16 cellular contexts compared by ENCODE assay signal in genomic region chr19:55528030-55528801, GRCh38. TPM values are rescaled to one million over a fixed set of nuclear protein-coding genes. Genes with fewer than 3 reads are reported as not detected.
A peak's percentile ranks its signal among the peaks of the same experiment; 100 is the strongest.
DNase-seq lines count a peak whose midpoint lies in the region; ATAC-seq and TF ChIP-seq lines count a peak whose summit lies in the region.
"Had no signal": no experiment of that assay in that cellular context is flagged by ENCODE, and none has a peak within 500 bp of the region (broad histone marks: within the 10 kb centered on the region; RNA-seq: fewer than 3 reads in every experiment).

No MANE protein-coding gene starts in this region.

- H3K4ac ChIP-seq in neuronal stem cell (ENCODE audit: low read length) = no peak overlapping the region

- H3K4me3 ChIP-seq in neuronal stem cell (ENCODE audit: low read length in 2 of 2) = no peak overlapping the region
- H3K4me3 ChIP-seq: sigmoid colon, testis had no signal

- H4K8ac ChIP-seq in neuronal stem cell (ENCODE audit: low read depth, low read length) = peak overlapping the region; percentile 17

- ATAC-seq in GM21447 (IDR thresholded peaks at IDR 0.05; ENCODE audit: unreplicated experiment) (no peak), HG03439 (IDR thresholded peaks at IDR 0.05; ENCODE audit: unreplicated experiment) (no peak)
- ATAC-seq: activated CD4-positive, CD25-positive, alpha-beta regulatory T cell treated with anti-CD3 and anti-CD28 coated beads, Interleukin-2, amount 50 U/mL, for 24 hours; activated T-helper 17 cell treated with anti-CD3 and anti-CD28 coated beads, Interleukin-2, amount 50 U/mL, for 72 hours; Right ventricle myocardium inferior had no signal

- H3K4me2 ChIP-seq in neuronal stem cell (ENCODE audit: insufficient read depth, low read length, poor library complexity, severe bottlenecking) = no peak overlapping the region

- H2BK12ac ChIP-seq in neuronal stem cell (ENCODE audit: low read length) = no peak overlapping the region

- H3K23ac ChIP-seq in neuronal stem cell (ENCODE audit: low read depth, low read length, poor library complexity) = peak overlapping the region; percentile 18

- no peaks in the 10 kb centered on the region for H3K27me3 ChIP-seq in neuronal stem cell (ENCODE audit: control insufficient read depth in 3 of 3, insufficient read depth in 3 of 3, low read depth in 1 of 3, low read length in 3 of 3)
- H3K27me3 ChIP-seq: testis had no signal

- TF ChIP-seq CTCF in VCaP (conservative IDR thresholded peaks at IDR 0.05) = peak; percentile 26; the same call in 1 of the 2 replicates

- peak overlapping the region; percentile 63 for H3K9ac ChIP-seq in neuronal stem cell (ENCODE audit: low read depth, low read length, poor library complexity)

- H4K91ac ChIP-seq in neuronal stem cell (ENCODE audit: low read depth, low read length, poor library complexity) = no peak overlapping the region

- no peak overlapping the region for H2BK5ac ChIP-seq in neuronal stem cell (ENCODE audit: low read length)

- no peak overlapping the region for H3K14ac ChIP-seq in neuronal stem cell (ENCODE audit: low read length)

- no CpG with 5 or more reads among the region's 15 CpGs for WGBS in neuronal stem cell (ENCODE audit: extremely low coverage in 2 of 2, insufficient read length in 2 of 2, insufficient replicate concordance in 1 of 2), 2 donors

- H2AFZ ChIP-seq in neuronal stem cell (ENCODE audit: low read length) = peak overlapping the region; percentile 72

- no peak overlapping the region for H2BK120ac ChIP-seq in neuronal stem cell (ENCODE audit: low read depth, low read length)

- peak overlapping the region; percentile 15 for H3K18ac ChIP-seq in neuronal stem cell (ENCODE audit: low read length)

- H3K4me1 ChIP-seq in neuronal stem cell (ENCODE audit: control insufficient read depth in 2 of 2, insufficient read depth in 1 of 2, low read depth in 1 of 2, low read length in 2 of 2) = peaks cover 14 to 17% of the 10 kb centered on the region in 2 donors

- peak; percentile 41 for DNase-seq in NCI-H1436 (lab: John Stamatoyannopoulos, UW)
- DNase-seq in NCI-H1436 treated with DMSO at 0.1 percent for 48 hours (lab: John Stamatoyannopoulos, UW) = no peak
- peak; percentile 44 for DNase-seq in NCI-H2196 treated with DMSO at 0.1 percent for 48 hours (lab: John Stamatoyannopoulos, UW; ENCODE audit: unreplicated experiment)
- DNase-seq in neuronal stem cell (ENCODE audit: low spot score) = no peak
- no peak for DNase-seq in NK-92 treated with Interleukin-12 subunit alpha and Interleukin-12 subunit beta, amount 100 ng/mL, for 24 hours (lab: John Stamatoyannopoulos, UW)
- DNase-seq: MM.1S, sigmoid colon, testis had no signal

- H2AK5ac ChIP-seq in neuronal stem cell (ENCODE audit: low read depth, low read length) = no peak overlapping the region

- H3K27ac ChIP-seq in VCaP = no peak overlapping the region
- no peak overlapping the region for H3K27ac ChIP-seq in neuronal stem cell (replicated peaks; ENCODE audit: low read length)
- H3K27ac ChIP-seq: 22Rv1, sigmoid colon, testis had no signal

- H3K36me3 ChIP-seq in neuronal stem cell (replicated peaks in 1 of 2; ENCODE audit: control insufficient read depth in 2 of 2, insufficient read depth in 2 of 2, low read length in 2 of 2) = peaks cover 0 to 4% of the 10 kb centered on the region in 2 donors
- H3K36me3 ChIP-seq: sigmoid colon had no signal

- no peak overlapping the region for H2BK15ac ChIP-seq in neuronal stem cell (ENCODE audit: low read length)

- H3K79me1 ChIP-seq in neuronal stem cell (ENCODE audit: low read depth, low read length) = peaks cover 2% of the 10 kb centered on the region

- peaks cover 0 to 14% of the 10 kb centered on the region in 2 donors for H3K9me3 ChIP-seq in neuronal stem cell (replicated peaks in 1 of 2; ENCODE audit: control insufficient read depth in 2 of 2, insufficient read depth in 1 of 2, low read depth in 1 of 2, low read length in 2 of 2)
- H3K9me3 ChIP-seq: sigmoid colon, testis had no signal

RNA-seq across cellular contexts. Expression of gene SBK2, which starts 8.7 kb away (rescaled TPM):
- polyA plus RNA-seq in neuronal stem cell (2013, experiment 1 of 2) = 4.6 TPM
- 4.6 TPM for polyA plus RNA-seq in neuronal stem cell (2013, experiment 2 of 2)
- polyA plus RNA-seq: esophagus, sigmoid colon had no signal

RNA-seq across cellular contexts. Expression of gene SBK3, which starts 17.1 kb away (rescaled TPM):
- polyA plus RNA-seq in neuronal stem cell (2013, experiment 1 of 2) = 4.0 TPM
- 4.2 TPM for polyA plus RNA-seq in neuronal stem cell (2013, experiment 2 of 2)

RNA-seq across cellular contexts. Expression of gene SSC5D, which starts 40.0 kb away (rescaled TPM):
- polyA plus RNA-seq in neuronal stem cell (2013, experiment 1 of 2) = 0.89 TPM
- 0.94 TPM for polyA plus RNA-seq in neuronal stem cell (2013, experiment 2 of 2)

RNA-seq across cellular contexts. Expression of gene NAT14, which starts 43.2 kb away (rescaled TPM):
- polyA plus RNA-seq in neuronal stem cell (2013, experiment 1 of 2) = 117 TPM
- polyA plus RNA-seq in neuronal stem cell (2013, experiment 2 of 2) = 115 TPM

RNA-seq across cellular contexts. Expression of gene ZNF628, which starts 51.8 kb away (rescaled TPM):
- 8.4 TPM for polyA plus RNA-seq in neuronal stem cell (2013, experiment 1 of 2)
- polyA plus RNA-seq in neuronal stem cell (2013, experiment 2 of 2) = 8.7 TPM

Comparison
In these comparisons a context has a peak if more than half of its experiments do, and no peak if none do; other contexts are left out.
1. DNase-seq: peak in NCI-H1436 (single experiment) and NCI-H2196 treated with DMSO at 0.1 percent for 48 hours (single experiment); none in NCI-H1436 treated with DMSO at 0.1 percent for 48 hours (single experiment), neuronal stem cell (single experiment) and NK-92 treated with Interleukin-12 subunit alpha and Interleukin-12 subunit beta, amount 100 ng/mL, for 24 hours (single experiment).